ENCODE assay signal across 8 cellular contexts in genomic region chr15:79977431-79977940, GRCh38. TPM values are rescaled to one million over a fixed set of nuclear protein-coding genes. Genes with fewer than 3 reads are reported as not detected.
DNase-seq lines count a peak whose midpoint lies in the region; ATAC-seq, FAIRE-seq and TF ChIP-seq lines count a peak whose summit lies in the region.

No MANE protein-coding gene starts in this region.

- H3K4me1 ChIP-seq in GM12878 (ENCODE audit: control insufficient read depth, insufficient read depth, low read length) = peaks cover 77% of the 10 kb centered on the region
- H3K4me1 ChIP-seq in stomach = peaks cover 0 to 9% (median 0%) of the 10 kb centered on the region in 4 donors

- CTCF ChIA-PET in GM12878 (lab: Yijun Ruan, JAX) = interaction anchor here (0.9 to 4.1 kb wide), 9 partner anchors 7 to 82 kb away, joined by 3 to 30 read pairs (median 5); no protein-coding TSS in a partner anchor

- TF ChIP-seq POLR2A in GM12878 (IDR thresholded peaks at IDR 0.05; ENCODE audit: low read depth, low read length) (no peak), stomach (IDR thresholded peaks at IDR 0.05) (no peak)

- POLR2A ChIA-PET in GM12878 (lab: Charles Lee) = interaction anchor here (0.8 to 4.3 kb wide), 15 partner anchors 7 to 86 kb away, joined by 3 to 66 read pairs (median 6); partner anchors contain the start of gene BCL2A1

- peaks cover 5% of the 10 kb centered on the region; the same call in 1 of the 2 replicates for H3K79me2 ChIP-seq in GM12878 (ENCODE audit: control insufficient read depth, insufficient read depth, low read length)

- DNase-seq in AML-193 (lab: John Stamatoyannopoulos, UW) = peak; percentile 91 to 92
- DNase-seq in GM12878 (ENCODE audit: low read depth, low spot score) = peak; percentile 76
- no peak for DNase-seq in stomach
- DNase-seq in AG08396 (ENCODE audit: low spot score) = no peak
- DNase-seq in NCI-H2029 treated with DMSO at 0.1 percent for 48 hours (lab: John Stamatoyannopoulos, UW) = no peak
- DNase-seq in NCI-H345 (lab: John Stamatoyannopoulos, UW) = no peak

- RAD21 ChIA-PET in GM12878 (lab: Charles Lee; ENCODE audit: unreplicated experiment) = interaction anchor here (0.6 to 3.6 kb wide), 18 partner anchors 9 to 338 kb away, joined by 3 to 59 read pairs (median 6); partner anchors contain the start of genes BCL2A1 and ZFAND6

- SMC1A ChIA-PET in GM12878 (lab: Charles Lee; ENCODE audit: uncharacterized antibody, unreplicated experiment) = interaction anchor here (0.6 to 4.7 kb wide), 19 partner anchors 8 to 124 kb away, joined by 3 to 38 read pairs (median 9); partner anchors contain the start of genes BCL2A1 and MTHFS

- H3K27ac ChIP-seq in GM12878 (ENCODE audit: control insufficient read depth, insufficient read depth) = peak overlapping the region; percentile 99
- H3K27ac ChIP-seq in stomach = peak overlapping the region in 2 of 5 donors; percentile 54 to 77

- H2AFZ ChIP-seq in GM12878 (ENCODE audit: control insufficient read depth, low read depth, low read length) = peak overlapping the region; percentile 49

- 1% methylated on average over 9 of the region's 9 CpGs for WGBS in GM12878 (ENCODE audit: insufficient coverage, insufficient replicate concordance, low lambda C conversion rate, missing lambda C conversion rate)
- 67 to 89% (median 85%) methylated on average over 9 of the region's 9 CpGs for WGBS in stomach, 5 donors

- no peaks in the 10 kb centered on the region for H4K20me1 ChIP-seq in GM12878 (ENCODE audit: control insufficient read depth, insufficient read depth)

- intact Hi-C loops in GM12878 (cut with micrococcal nuclease; ENCODE audit: unreplicated experiment) = no loop called here
- intact Hi-C loops in stomach (cut with DNase I; ENCODE audit: low total_unique reads) = no loop called here

- in situ Hi-C loops in GM12878 (cut with MboI) = no loop called here

- H3K36me3 ChIP-seq in GM12878 (ENCODE audit: control insufficient read depth in 2 of 2, insufficient read depth in 2 of 2, low read length in 1 of 2) (no peaks in the 10 kb centered on the region), stomach (no peaks in the 10 kb centered on the region)

- H3K4me3 ChIP-seq in GM12878 = peak overlapping the region; percentile 47; the same call in 1 of the 2 replicates
- H3K4me3 ChIP-seq in stomach = no peak overlapping the region

- no peaks in the 10 kb centered on the region for H3K27me3 ChIP-seq in GM12878 (replicated peaks in 1 of 2; ENCODE audit: control insufficient read depth in 2 of 2, insufficient read depth in 2 of 2, low read length in 1 of 2)
- no peaks in the 10 kb centered on the region for H3K27me3 ChIP-seq in stomach

- H3K9ac ChIP-seq in GM12878 (ENCODE audit: control insufficient read depth, insufficient read depth, low read length) = peak overlapping the region; percentile 86

- H3K9me3 ChIP-seq in GM12878 (replicated peaks; ENCODE audit: control insufficient read depth, insufficient read depth, low read length) = no peaks in the 10 kb centered on the region
- no peaks in the 10 kb centered on the region for H3K9me3 ChIP-seq in stomach

- TF ChIP-seq CTCF in GM12878 (IDR thresholded peaks at IDR 0.05 in 2 of 3, conservative IDR thresholded peaks at IDR 0.05 in 1 of 3; ENCODE audit: control insufficient read depth in 2 of 3, extremely low read depth in 1 of 3, insufficient read depth in 1 of 3, low read depth in 3 of 3, low read length in 3 of 3) = no peak
- TF ChIP-seq CTCF in stomach (IDR thresholded peaks at IDR 0.05) = no peak

- peak; percentile 58 for ATAC-seq in GM19395 (IDR thresholded peaks at IDR 0.05; ENCODE audit: unreplicated experiment)
- peak; percentile 49 for ATAC-seq in HG03432 (IDR thresholded peaks at IDR 0.05; ENCODE audit: unreplicated experiment)
- ATAC-seq in GM12878 = peak; percentile 64

- BruUV-seq in GM12878 (replicated peaks; lab: Mats Ljungman, UMichigan) = no TSS peak

- no peak for FAIRE-seq in GM12878 (lab: Jason Lieb, UNC)

- peak in 1 of 2 experiments; percentile 33; a peak in 2 of 4 replicates for TF ChIP-seq EP300 in GM12878 (IDR thresholded peaks at IDR 0.05; ENCODE audit: borderline replicate concordance in 1 of 2, control insufficient read depth in 1 of 2, low read depth in 2 of 2, low read length in 2 of 2)
- TF ChIP-seq EP300 in stomach (IDR thresholded peaks at IDR 0.05) = no peak

- 0 out of 2 replicates have a peak, but pooled peaks have one; percentile 4 for TF ChIP-seq RAD21 in GM12878 (IDR thresholded peaks at IDR 0.05; ENCODE audit: insufficient read depth, low read depth, low read length)

- peak overlapping the region; percentile 96 for H3K4me2 ChIP-seq in GM12878 (ENCODE audit: control insufficient read depth, insufficient read depth)

TF ChIP-seq in GM12878, 131 proteins besides CTCF, POLR2A, EP300 and RAD21 (continues in another document):
- TF ChIP-seq JUND (IDR thresholded peaks at IDR 0.05; ENCODE audit: low read depth, low read length) (no peak), RFX5 (IDR thresholded peaks at IDR 0.05; ENCODE audit: low read depth, low read length) (no peak), EZH2 (IDR thresholded peaks at IDR 0.05; ENCODE audit: borderline replicate concordance, control insufficient read depth, low read depth, low read length) (no peak), ZSCAN29 (IDR thresholded peaks at IDR 0.05) (no peak), CREB1 (IDR thresholded peaks at IDR 0.05; ENCODE audit: low read depth) (peak; percentile 60), SMC3 (IDR thresholded peaks at IDR 0.05; ENCODE audit: borderline replicate concordance, low read length) (no peak), NR2F1 (conservative IDR thresholded peaks at IDR 0.05) (peak; percentile 81), CBFB (IDR thresholded peaks at IDR 0.05; ENCODE audit: low read depth) (peak; percentile 55; the same call in 1 of the 2 replicates), SIX5 (IDR thresholded peaks at IDR 0.05; ENCODE audit: low read depth, low read length, severe bottlenecking) (no peak), SMAD1 (IDR thresholded peaks at IDR 0.05; ENCODE audit: low read depth, partially characterized antibody) (peak; percentile 28), ATF3 (IDR thresholded peaks at IDR 0.05; ENCODE audit: borderline replicate concordance, extremely low read depth, low read depth, low read length) (no peak), ESRRA (IDR thresholded peaks at IDR 0.05; ENCODE audit: low read length) (no peak), MXI1 (IDR thresholded peaks at IDR 0.05; ENCODE audit: low read depth, low read length) (peak; percentile 55; the same call in 1 of the 2 replicates), JUNB (IDR thresholded peaks at IDR 0.05) (peak; percentile 32; the same call in 1 of the 2 replicates), LARP7 (IDR thresholded peaks at IDR 0.05) (no peak), HDAC2 (IDR thresholded peaks at IDR 0.05) (no peak), RUNX3 (IDR thresholded peaks at IDR 0.05; ENCODE audit: low read length) (peak; percentile 86), ATF2 (IDR thresholded peaks at IDR 0.05; ENCODE audit: low read length) (peak; percentile 61), ELK1 (IDR thresholded peaks at IDR 0.05; ENCODE audit: low read depth, low read length) (no peak), DPF2 (IDR thresholded peaks at IDR 0.05) (0 out of 2 replicates have a peak, but pooled peaks have one; percentile 51)

RNA-seq across cellular contexts. Expression of gene BCL2A1, which starts 6.5 kb away (rescaled TPM):
- total RNA-seq in GM12878 (2013; cell fraction: nucleolus; rRNA removed) = 254 and 257 TPM in 2 replicates
- 181 and 223 TPM in 2 replicates for total RNA-seq in GM12878 (2014; rRNA removed)
- total RNA-seq in GM12878 (2014; rRNA removed; fragmentation: Illumina TruSeq; extraction: Trizol) = 358 and 373 TPM in 2 replicates
- total RNA-seq in GM12878 (2021) = 183 and 212 TPM in 2 replicates
- polyA plus RNA-seq in GM12878 (2011; ENCODE audit: low read depth) = 147 TPM
- polyA plus RNA-seq in GM12878 (2011; rRNA removed) = 375 and 596 TPM in 2 replicates
- 165 and 194 TPM in 2 replicates for polyA plus RNA-seq in GM12878 (2011; cell fraction: cytosol; rRNA removed)
- polyA plus RNA-seq in GM12878 (2011; cell fraction: nucleus; rRNA removed) = 92.5 and 111 TPM in 2 replicates
- polyA plus RNA-seq in GM12878 (2012) = 152 and 177 TPM in 2 replicates
- polyA plus RNA-seq in GM12878 (2014; fragmentation: Illumina TruSeq; extraction: Trizol) = 374 and 510 TPM in 2 replicates
- 100 to 1,000 TPM; 536 to 570 TPM for polyA plus RNA-seq in GM12878 (2014; fragmentation: Nextera tagmentation; extraction: Ambion mirVana)
- polyA plus RNA-seq in GM12878 (2014; rRNA removed) = 224 and 283 TPM in 2 replicates
- polyA plus RNA-seq in GM12878 (2016; fragmentation: Nextera tagmentation; extraction: Ambion mirVana) = 100 to 1,000 TPM; 190 to 192 TPM
- polyA minus RNA-seq in GM12878 (2011; rRNA and poly(A)+ RNA removed) = 130 and 161 TPM in 2 replicates
- polyA minus RNA-seq in GM12878 (2011; cell fraction: cytosol; rRNA and poly(A)+ RNA removed) = 40.8 and 46.6 TPM in 2 replicates
- 73.5 and 89.2 TPM in 2 replicates for polyA minus RNA-seq in GM12878 (2011; cell fraction: nucleus; rRNA and poly(A)+ RNA removed)
- 10 to 100 TPM in 1 of 5 donors, 1 to 10 TPM in 1, under 1 TPM in 1, not detected in 2; 0.87 to 12.5 (median 2.8) TPM for total RNA-seq in stomach
- 10 to 100 TPM in 1 of 3 donors, 1 to 10 TPM in 2; 3.8 to 29.4 (median 4.4) TPM for polyA plus RNA-seq in stomach

Comparison
In these comparisons a context has a peak if more than half of its experiments do, and no peak if none do; other contexts are left out.
1. DNase-seq: peak in AML-193 (2 of 2) and GM12878 (single experiment); none in stomach (single experiment), AG08396 (single experiment), NCI-H2029 treated with DMSO at 0.1 percent for 48 hours (single experiment) and NCI-H345 (single experiment).
2. RNA of gene BCL2A1, which starts 6.5 kb away (total RNA-seq): 181 to 373 TPM in GM12878; 0.87 to 12.5 TPM in stomach; every median in the first group is over 10 times any median in the second.
3. Peak in every context shown above with its lines, with median percentiles within 50 percentile points of each other: ATAC-seq.